In genomic region chr17:18858567-18859245, GRCh38 we compare ENCODE assay signal across 8 cellular contexts. TPM values are rescaled to one million over a fixed set of nuclear protein-coding genes. Genes with fewer than 3 reads are reported as not detected.
DNase-seq lines count a peak whose midpoint lies in the region; ATAC-seq and TF ChIP-seq lines count a peak whose summit lies in the region.

No MANE protein-coding gene starts in this region.

- H2AFZ ChIP-seq in GM23248, result peak overlapping the region; percentile 89

- H3K4me2 ChIP-seq in GM23248 (ENCODE audit: unreplicated experiment), result peak overlapping the region; percentile 81

- in situ Hi-C loops in GM23248 (cut with MboI), result no loop called here

- H3K9me2 ChIP-seq in GM23248 (ENCODE audit: insufficient read depth), result no peaks in the 10 kb centered on the region

- no peaks in the 10 kb centered on the region for H3K27me3 ChIP-seq in GM23248 (replicated peaks; ENCODE audit: insufficient read depth)
- H3K27me3 ChIP-seq in gastroesophageal sphincter, result no peaks in the 10 kb centered on the region
- no peaks in the 10 kb centered on the region for H3K27me3 ChIP-seq in skeletal muscle tissue (ENCODE audit: control insufficient read depth in 3 of 3, insufficient read depth in 3 of 3, low read length in 3 of 3)

- DNase-seq in GM23248 (peak; percentile 24), NCI-H2107 treated with DMSO at 0.1 percent for 48 hours (lab: John Stamatoyannopoulos, UW; ENCODE audit: unreplicated experiment) (no peak), GM10266 (ENCODE audit: extremely low spot score) (no peak)

- H3K9ac ChIP-seq in GM23248, result peak overlapping the region; percentile 86
- peak overlapping the region; percentile 83 to 89 (median 85) for H3K9ac ChIP-seq in skeletal muscle tissue (ENCODE audit: low read depth in 1 of 3, low read length in 3 of 3)

- peaks cover 16% of the 10 kb centered on the region for H3F3A ChIP-seq in GM23248 (ENCODE audit: insufficient read depth)

- TF ChIP-seq CTCF in VCaP (conservative IDR thresholded peaks at IDR 0.05) (no peak), gastroesophageal sphincter (IDR thresholded peaks at IDR 0.05) (no peak), GM10266 (IDR thresholded peaks at IDR 0.05; ENCODE audit: control insufficient read depth, insufficient read depth, low read depth, missing control alignments) (no peak)

- H3K27ac ChIP-seq in GM23248 (peak overlapping the region; percentile 57), VCaP (peak overlapping the region; percentile 87), gastroesophageal sphincter (peak overlapping the region; percentile 85 to 100 (median 93)), skeletal muscle tissue (ENCODE audit: low read depth, low read length) (peak overlapping the region; percentile 84)

- H3K4me3 ChIP-seq in GM23248, result peak overlapping the region; percentile 86
- H3K4me3 ChIP-seq in gastroesophageal sphincter, result peak overlapping the region; percentile 70 to 71
- H3K4me3 ChIP-seq in skeletal muscle tissue (ENCODE audit: low read length in 3 of 3), result peak overlapping the region; percentile 72 to 85 (median 76)

- no peaks in the 10 kb centered on the region for H4K20me1 ChIP-seq in GM23248 (ENCODE audit: insufficient read depth)

- H3K79me2 ChIP-seq in GM23248 (ENCODE audit: insufficient read depth), result peaks cover 49% of the 10 kb centered on the region

- H3K36me3 ChIP-seq in GM23248 (ENCODE audit: low read depth) (no peaks in the 10 kb centered on the region), gastroesophageal sphincter (no peaks in the 10 kb centered on the region), skeletal muscle tissue (ENCODE audit: control insufficient read depth in 3 of 3, insufficient read depth in 3 of 3, low read length in 3 of 3) (no peaks in the 10 kb centered on the region)

- TF ChIP-seq POLR2A in gastroesophageal sphincter (IDR thresholded peaks at IDR 0.05), result no peak

- ATAC-seq in gastroesophageal sphincter (no peak), HG02885 (IDR thresholded peaks at IDR 0.05; ENCODE audit: poor library complexity, unreplicated experiment) (no peak), HG03025 (IDR thresholded peaks at IDR 0.05; ENCODE audit: low FRiP score, unreplicated experiment) (no peak)

- TF ChIP-seq EP300 in gastroesophageal sphincter (IDR thresholded peaks at IDR 0.05), result no peak

- no peaks in the 10 kb centered on the region for H3K9me3 ChIP-seq in GM23248 (ENCODE audit: low read depth)
- no peaks in the 10 kb centered on the region for H3K9me3 ChIP-seq in gastroesophageal sphincter
- H3K9me3 ChIP-seq in skeletal muscle tissue (ENCODE audit: control insufficient read depth in 3 of 3, low read length in 3 of 3), result no peaks in the 10 kb centered on the region

- H3K4me1 ChIP-seq in GM23248 (ENCODE audit: insufficient read depth) (peaks cover 20% of the 10 kb centered on the region), gastroesophageal sphincter (peaks cover 3 to 43% (median 6%) of the 10 kb centered on the region in 3 donors), skeletal muscle tissue (ENCODE audit: control insufficient read depth in 3 of 3, insufficient read depth in 3 of 3, low read length in 3 of 3) (peaks cover 8 to 22% (median 15%) of the 10 kb centered on the region in 3 donors)

- WGBS in GM23248 (ENCODE audit: low coverage in 1 of 2, low lambda C conversion rate in 2 of 2, missing lambda C conversion rate in 2 of 2), 2 experiments, result 2 to 3% methylated on average over 12 of the region's 12 CpGs
- 7 to 23% methylated on average over 9 to 10 of the region's 12 CpGs for WGBS in gastroesophageal sphincter (ENCODE audit: low coverage in 1 of 2), 2 donors

RNA-seq across cellular contexts. Expression of gene PRPSAP2, which starts 0.8 kb away (rescaled TPM):
- total RNA-seq in GM23248 (2014; rRNA removed; shearing (Covaris generic)), result 23.5 and 25.0 TPM in 2 replicates
- 19.4 and 20.6 TPM in 2 replicates for polyA plus RNA-seq in GM23248 (2016; fragmentation: Nextera tagmentation; extraction: Ambion mirVana)
- 10 to 100 TPM; 20.9 to 27.6 (median 23.4) TPM for total RNA-seq in gastroesophageal sphincter
- 40.7 TPM for total RNA-seq in skeletal muscle tissue
